Comparison of ENCODE assay signal across 19 cellular contexts in genomic region chr2:221478106-221478863, GRCh38.
DNase-seq lines count a peak whose midpoint lies in the region; ATAC-seq, FAIRE-seq and TF ChIP-seq lines count a peak whose summit lies in the region.
"Had no signal": no experiment of that assay in that cellular context is flagged by ENCODE, and none has a peak within 500 bp of the region (broad histone marks: within the 10 kb centered on the region; RNA-seq: fewer than 3 reads in every experiment).

No MANE protein-coding gene starts in this region.

- no peak overlapping the region for H4K91ac ChIP-seq in mesenchymal stem cell (ENCODE audit: low read length)

- no peak overlapping the region for H2BK120ac ChIP-seq in mesenchymal stem cell (ENCODE audit: low read depth, low read length)

- no peaks in the 10 kb centered on the region for H3K9me3 ChIP-seq in Caco-2
- H3K9me3 ChIP-seq in HUES48 (ENCODE audit: control insufficient read depth, insufficient read depth, low read length): no peaks in the 10 kb centered on the region
- no peaks in the 10 kb centered on the region for H3K9me3 ChIP-seq in endothelial cell of umbilical vein (replicated peaks; ENCODE audit: control insufficient read depth, insufficient read depth, low read length)
- no peaks in the 10 kb centered on the region for H3K9me3 ChIP-seq in mesenchymal stem cell (ENCODE audit: control insufficient read depth, low read length)

- TF ChIP-seq POLR2A in endothelial cell of umbilical vein (IDR thresholded peaks at IDR 0.05; ENCODE audit: low read depth, low read length): no peak

- CTCF ChIA-PET in Caco-2 (lab: Charles Lee): interaction anchor here (1.4 kb wide), 1 partner anchor 95 kb away, joined by 6 read pairs; no protein-coding TSS in a partner anchor
- CTCF ChIA-PET in endothelial cell of umbilical vein (lab: Charles Lee): interaction anchor here (0.6 to 1.3 kb wide), 5 partner anchors 11 to 105 kb away, joined by 3 to 5 read pairs (median 3); no protein-coding TSS in a partner anchor
- CTCF ChIA-PET in activated CD4-positive, alpha-beta T cell treated with anti-CD3 and anti-CD28 coated beads, Interleukin-2, amount 10 ng/mL, durations not matched to agents 7 days and 5 days (lab: Charles Lee): interaction anchor here (0.6 kb wide), 2 partner anchors 85 to 1312 kb away, joined by 3 read pairs; no protein-coding TSS in a partner anchor

- POLR2A ChIA-PET in Caco-2 (lab: Charles Lee): no interaction called here
- POLR2A ChIA-PET in endothelial cell of umbilical vein (lab: Charles Lee): no interaction called here
- POLR2A ChIA-PET in activated CD4-positive, alpha-beta T cell treated with anti-CD3 and anti-CD28 coated beads, Interleukin-2, amount 10 ng/mL, durations not matched to agents 7 days and 5 days (lab: Charles Lee): no interaction called here

- H2AFZ ChIP-seq in endothelial cell of umbilical vein (ENCODE audit: low read depth, low read length) (no peak overlapping the region), mesenchymal stem cell (ENCODE audit: low read depth, low read length) (no peak overlapping the region)

- peak; percentile 47 for FAIRE-seq in endothelial cell of umbilical vein (lab: Jason Lieb, UNC)
- FAIRE-seq: K562 had no signal

- H2BK15ac ChIP-seq in mesenchymal stem cell (ENCODE audit: low read depth, poor library complexity, severe bottlenecking): no peak overlapping the region

- no peaks in the 10 kb centered on the region for H3K27me3 Mint-ChIP-seq in Caco-2 (ENCODE audit: insufficient read depth, unreplicated experiment)
- no peaks in the 10 kb centered on the region for H3K27me3 Mint-ChIP-seq in activated CD4-positive, alpha-beta T cell treated with anti-CD3 and anti-CD28 coated beads, Interleukin-2, amount 10 ng/mL, durations not matched to agents 7 days and 5 days
- H3K27me3 Mint-ChIP-seq: B cell had no signal

- H3K4me1 Mint-ChIP-seq in Caco-2 (ENCODE audit: low read depth, unreplicated experiment): peaks cover 6% of the 10 kb centered on the region
- H3K4me1 Mint-ChIP-seq in activated CD4-positive, alpha-beta T cell treated with anti-CD3 and anti-CD28 coated beads, Interleukin-2, amount 10 ng/mL, durations not matched to agents 7 days and 5 days: peaks cover 3% of the 10 kb centered on the region

- no peaks in the 10 kb centered on the region for H3K79me2 ChIP-seq in endothelial cell of umbilical vein (ENCODE audit: control insufficient read depth, insufficient read depth, low read length)

- TF ChIP-seq CTCF in Caco-2 (IDR thresholded peaks at IDR 0.05; ENCODE audit: insufficient read depth in 1 of 2, low read depth in 1 of 2, low read length in 1 of 2, severe bottlenecking in 1 of 2, unreplicated experiment in 1 of 2) (peak; percentile 24 to 31), endothelial cell of umbilical vein (IDR thresholded peaks at IDR 0.05; ENCODE audit: extremely low read depth in 1 of 2, insufficient read depth in 1 of 2, low read depth in 1 of 2, low read length in 2 of 2) (no peak)

- no peak overlapping the region for H3K14ac ChIP-seq in mesenchymal stem cell (ENCODE audit: low read length in 2 of 2)

- H3K9me3 Mint-ChIP-seq in Caco-2 (ENCODE audit: unreplicated experiment): no peaks in the 10 kb centered on the region
- H3K9me3 Mint-ChIP-seq in activated CD4-positive, alpha-beta T cell treated with anti-CD3 and anti-CD28 coated beads, Interleukin-2, amount 10 ng/mL, durations not matched to agents 7 days and 5 days: no peaks in the 10 kb centered on the region
- H3K9me3 Mint-ChIP-seq: activated T-helper 1 cell treated with anti-CD3 and anti-CD28 coated beads, Interleukin-12 subunit alpha, Interleukin-12 subunit beta, Interleukin-2, Interleukin-4 antibody, amounts not matched to agents 30 ng/mL and 10 ng/mL and 1 ng/mL, durations not matched to agents 14 hours and 24 hours and 36 hours; natural killer cell had no signal

- H2BK5ac ChIP-seq in mesenchymal stem cell (ENCODE audit: low read depth, low read length, poor library complexity, severe bottlenecking): no peak overlapping the region

- H4K8ac ChIP-seq in mesenchymal stem cell (ENCODE audit: low read length): peak overlapping the region; percentile 57

- H3K27ac ChIP-seq in HUES48 (ENCODE audit: low read depth, low read length) (peak overlapping the region; percentile 46), endothelial cell of umbilical vein (ENCODE audit: insufficient read depth, low read depth, low read length) (no peak overlapping the region), mesenchymal stem cell (ENCODE audit: low read length, poor library complexity, severe bottlenecking) (no peak overlapping the region)
- H3K27ac ChIP-seq: cardiac muscle cell, HL-60, WERI-Rb-1 had no signal

- H3K18ac ChIP-seq in mesenchymal stem cell (ENCODE audit: low read depth in 1 of 2, low read length in 2 of 2): no peak overlapping the region

- H3K23ac ChIP-seq in mesenchymal stem cell (ENCODE audit: low read length in 2 of 2): no peak overlapping the region

- H3K4me1 ChIP-seq in Caco-2 (peaks cover 6% of the 10 kb centered on the region; the same call in 1 of the 2 replicates), HUES48 (ENCODE audit: control insufficient read depth, insufficient read depth, low read length) (peaks cover 11% of the 10 kb centered on the region), endothelial cell of umbilical vein (ENCODE audit: control insufficient read depth, extremely low read depth, insufficient read depth, low read length) (peaks cover 13% of the 10 kb centered on the region), mesenchymal stem cell (ENCODE audit: control insufficient read depth, insufficient read depth, low read depth, low read length) (no peaks in the 10 kb centered on the region)

- no peak overlapping the region for H3K4ac ChIP-seq in mesenchymal stem cell (ENCODE audit: low read depth in 1 of 2, low read length in 2 of 2)

- BruUV-seq in Caco-2 (replicated peaks; lab: Mats Ljungman, UMichigan) (no TSS peak), endothelial cell of umbilical vein (replicated peaks; lab: Mats Ljungman, UMichigan) (no TSS peak)

- intact Hi-C loops in Caco-2 (cut with micrococcal nuclease; ENCODE audit: unreplicated experiment) (loop anchor here (1.0 kb wide), 1 partner anchor 94 kb away; the partner anchor contains the start of gene EPHA4), endothelial cell of umbilical vein (cut with micrococcal nuclease) (loop anchor here (1.0 kb wide), 1 partner anchor 94 kb away; the partner anchor contains the start of gene EPHA4)

- no peak overlapping the region for H2BK12ac ChIP-seq in mesenchymal stem cell (ENCODE audit: low read length in 2 of 2)

- H3K4me3 Mint-ChIP-seq in Caco-2 (ENCODE audit: unreplicated experiment): no peak overlapping the region
- no peak overlapping the region for H3K4me3 Mint-ChIP-seq in activated CD4-positive, alpha-beta T cell treated with anti-CD3 and anti-CD28 coated beads, Interleukin-2, amount 10 ng/mL, durations not matched to agents 7 days and 5 days
- H3K4me3 Mint-ChIP-seq: activated T-helper 1 cell treated with anti-CD3 and anti-CD28 coated beads, Interleukin-12 subunit alpha, Interleukin-12 subunit beta, Interleukin-2, Interleukin-4 antibody, amounts not matched to agents 30 ng/mL and 10 ng/mL and 1 ng/mL, durations not matched to agents 14 hours and 24 hours and 36 hours; B cell; natural killer cell had no signal

- no peak overlapping the region for H3K27ac Mint-ChIP-seq in Caco-2 (ENCODE audit: unreplicated experiment)
- H3K27ac Mint-ChIP-seq in activated CD4-positive, alpha-beta T cell treated with anti-CD3 and anti-CD28 coated beads, Interleukin-2, amount 10 ng/mL, durations not matched to agents 7 days and 5 days: no peak overlapping the region
- H3K27ac Mint-ChIP-seq: activated T-helper 1 cell treated with anti-CD3 and anti-CD28 coated beads, Interleukin-12 subunit alpha, Interleukin-12 subunit beta, Interleukin-2, Interleukin-4 antibody, amounts not matched to agents 30 ng/mL and 10 ng/mL and 1 ng/mL, durations not matched to agents 14 hours and 24 hours and 36 hours; B cell had no signal

- H3K4me3 ChIP-seq in Caco-2 (ENCODE audit: low read depth, low read length) (no peak overlapping the region), HUES48 (ENCODE audit: low read depth, low read length) (no peak overlapping the region), endothelial cell of umbilical vein (replicated peaks in 1 of 3; ENCODE audit: insufficient read depth in 1 of 3, low read depth in 1 of 3, low read length in 3 of 3) (no peak overlapping the region), mesenchymal stem cell (ENCODE audit: insufficient read depth in 1 of 2, low read depth in 1 of 2, low read length in 2 of 2) (peak overlapping the region in 1 of 2 experiments; percentile 39)
- H3K4me3 ChIP-seq: cardiac muscle cell, K562, lung had no signal

- dilution Hi-C loops in endothelial cell of umbilical vein (cut with MboI; ENCODE audit: extremely low pct_ligation_motif_present, low sequenced_read_pairs): no loop called here

- H3K9me1 ChIP-seq in endothelial cell of umbilical vein (replicated peaks; ENCODE audit: control insufficient read depth, extremely low read depth, insufficient read depth, low read length): no peaks in the 10 kb centered on the region

- H4K20me1 ChIP-seq in endothelial cell of umbilical vein (replicated peaks; ENCODE audit: control insufficient read depth, extremely low read depth, insufficient read depth, low read length): no peaks in the 10 kb centered on the region

- WGBS in mesenchymal stem cell: 84% methylated on average over 4 of the region's 6 CpGs

- DNase-seq in Caco-2: peak in 1 of 2 experiments; percentile 25
- DNase-seq in endothelial cell of umbilical vein (ENCODE audit: low read depth, low spot score): peak; percentile 32
- DNase-seq in mesenchymal stem cell: peak; percentile 12
- DNase-seq in activated CD4-positive, alpha-beta T cell treated with anti-CD3 and anti-CD28 coated beads, Interleukin-2, amount 10 ng/mL, durations not matched to agents 7 days and 5 days: no peak
- DNase-seq: Calu3; effector CD4-positive, alpha-beta T cell; natural killer cell; NCI-H2107; NCI-H774; WERI-Rb-1 had no signal

- no peak for ATAC-seq in GM21381 (IDR thresholded peaks at IDR 0.05; ENCODE audit: unreplicated experiment)
- ATAC-seq in GM21447 (IDR thresholded peaks at IDR 0.05; ENCODE audit: unreplicated experiment): no peak
- ATAC-seq: K562, natural killer cell had no signal

- peaks cover 28% of the 10 kb centered on the region for H3K79me1 ChIP-seq in mesenchymal stem cell (replicated peaks; ENCODE audit: low read length, poor library complexity, severe bottlenecking)

- H2AK5ac ChIP-seq in mesenchymal stem cell (ENCODE audit: low read length, severe bottlenecking): no peak overlapping the region

- H3K36me3 ChIP-seq in Caco-2 (ENCODE audit: control insufficient read depth, insufficient read depth, low read length): no peaks in the 10 kb centered on the region
- no peaks in the 10 kb centered on the region for H3K36me3 ChIP-seq in HUES48 (ENCODE audit: control insufficient read depth, insufficient read depth, low read length)
- peaks cover 0 to 3% of the 10 kb centered on the region in 2 experiments for H3K36me3 ChIP-seq in endothelial cell of umbilical vein (ENCODE audit: control insufficient read depth in 2 of 2, extremely low read depth in 1 of 2, insufficient read depth in 2 of 2, low read length in 2 of 2)
- peaks cover 13 to 23% of the 10 kb centered on the region in 2 experiments for H3K36me3 ChIP-seq in mesenchymal stem cell (ENCODE audit: control insufficient read depth in 1 of 2, insufficient read depth in 2 of 2, low read depth in 1 of 2, low read length in 2 of 2)
- H3K36me3 ChIP-seq: WERI-Rb-1 had no signal

- peaks cover 59% of the 10 kb centered on the region for H3K36me3 Mint-ChIP-seq in Caco-2 (ENCODE audit: insufficient read depth, unreplicated experiment)
- peaks cover 7% of the 10 kb centered on the region for H3K36me3 Mint-ChIP-seq in activated CD4-positive, alpha-beta T cell treated with anti-CD3 and anti-CD28 coated beads, Interleukin-2, amount 10 ng/mL, durations not matched to agents 7 days and 5 days (ENCODE audit: low read depth)

- H3K4me2 ChIP-seq in endothelial cell of umbilical vein (ENCODE audit: insufficient read depth, low read length): no peak overlapping the region
- H3K4me2 ChIP-seq in mesenchymal stem cell (ENCODE audit: low read length, poor library complexity, severe bottlenecking): no peak overlapping the region

- H3K27me3 ChIP-seq in Caco-2 (replicated peaks; ENCODE audit: control insufficient read depth, insufficient read depth, low read length) (no peaks in the 10 kb centered on the region), HUES48 (ENCODE audit: control insufficient read depth, insufficient read depth, low read length) (no peaks in the 10 kb centered on the region), endothelial cell of umbilical vein (ENCODE audit: control insufficient read depth in 2 of 2, insufficient read depth in 2 of 2, low read length in 2 of 2) (no peaks in the 10 kb centered on the region), mesenchymal stem cell (ENCODE audit: control insufficient read depth in 1 of 2, insufficient read depth in 1 of 2, low read length in 2 of 2) (no peaks in the 10 kb centered on the region)
- H3K27me3 ChIP-seq: cardiac muscle cell had no signal

- no peak overlapping the region for H3K9ac ChIP-seq in HUES48 (ENCODE audit: low read depth, low read length)
- H3K9ac ChIP-seq in endothelial cell of umbilical vein (replicated peaks; ENCODE audit: extremely low read depth, insufficient read depth, low read length): no peak overlapping the region
- peak overlapping the region; percentile 80 for H3K9ac ChIP-seq in mesenchymal stem cell (ENCODE audit: low read length)

Comparison
In these comparisons a context has a peak if more than half of its experiments do, and no peak if none do; other contexts are left out.
1. CTCF ChIP-seq: peak in Caco-2 (2 of 2); none in endothelial cell of umbilical vein (0 of 2).